10 cellular contexts compared by ENCODE assay signal in the genomic region with DNA sequence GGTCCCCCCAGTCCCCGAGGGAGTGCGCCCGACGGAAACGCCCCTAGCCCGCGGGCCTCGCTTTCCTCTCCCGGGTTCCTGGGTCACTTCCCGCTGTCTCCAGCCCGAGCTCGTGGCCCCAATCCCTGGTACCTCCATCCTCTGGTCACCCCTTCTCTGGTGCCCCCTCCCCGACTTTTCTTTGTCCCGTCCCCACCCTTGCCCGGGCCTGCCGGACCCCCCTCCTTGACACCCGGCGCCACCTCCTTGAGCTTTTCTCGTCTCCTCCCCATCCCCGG. TPM values are rescaled to one million over a fixed set of nuclear protein-coding genes. Genes with fewer than 3 reads are reported as not detected.
DNase-seq lines count a peak whose midpoint lies in the region; ATAC-seq and TF ChIP-seq lines count a peak whose summit lies in the region.
"Had no signal": no experiment of that assay in that cellular context is flagged by ENCODE, and none has a peak within 500 bp of the region (broad histone marks: within the 10 kb centered on the region; RNA-seq: fewer than 3 reads in every experiment).

No MANE protein-coding gene starts in this region.

- DNase-seq in WTC11 (ENCODE audit: low spot score) (no peak), fibroblast of pulmonary artery (ENCODE audit: low read depth) (no peak), retinal pigment epithelial cell (ENCODE audit: low read depth) (no peak), medulla oblongata (ENCODE audit: extremely low spot score) (no peak), CD1c-positive myeloid dendritic cell (ENCODE audit: extremely low spot score) (no peak)
- no peak for DNase-seq in stimulated activated CD4-positive, alpha-beta T cell treated with anti-CD3 and anti-CD28 coated beads, Interleukin-2, amount 100 ng/mL, for 48 hours
- DNase-seq: NCI-H1417 treated with DMSO at 0.1 percent for 48 hours had no signal

- peaks cover 17% of the 10 kb centered on the region for H3K4me1 Mint-ChIP-seq in WTC11

- H3F3A ChIP-seq in DOHH2 (ENCODE audit: control insufficient read depth, insufficient read depth): 0 out of 2 replicates have a peak, but pooled peaks cover 4% of the 10 kb centered on the region

- CTCF ChIA-PET in WTC11 (lab: Charles Lee): interaction anchor here (0.7 to 3.3 kb wide), 7 partner anchors 9 to 909 kb away, joined by 3 to 35 read pairs (median 4); a partner anchor contains a TSS

- POLR2A ChIA-PET in WTC11 (lab: Charles Lee): interaction anchor here (1.5 kb wide), 1 partner anchor 15 kb away, joined by 4 read pairs; no protein-coding TSS in a partner anchor

- no peaks in the 10 kb centered on the region for H3K9me2 ChIP-seq in DOHH2 (replicated peaks; ENCODE audit: control insufficient read depth, low read length)

- H3K9me3 Mint-ChIP-seq in WTC11: no peaks in the 10 kb centered on the region

- no peaks in the 10 kb centered on the region for H3K9me3 ChIP-seq in DOHH2 (ENCODE audit: control insufficient read depth, insufficient read depth, low read length)

- H3K27ac Mint-ChIP-seq in WTC11: no peak overlapping the region

- peaks cover 14% of the 10 kb centered on the region for H3K4me1 ChIP-seq in DOHH2 (ENCODE audit: control insufficient read depth, low read length)

- ATAC-seq in WTC11: no peak
- no peak for ATAC-seq in HG03280 (IDR thresholded peaks at IDR 0.05; ENCODE audit: unreplicated experiment)

- no peaks in the 10 kb centered on the region for H4K20me1 ChIP-seq in DOHH2 (ENCODE audit: control insufficient read depth, insufficient read depth, low read depth, low read length)

- H3K4me3 Mint-ChIP-seq in WTC11: peak overlapping the region; percentile 60

- H3K4me2 ChIP-seq in DOHH2 (ENCODE audit: low read length): peak overlapping the region; percentile 51; the same call in 1 of the 2 replicates

- H3K27ac ChIP-seq in DOHH2 (ENCODE audit: low read depth, low read length): no peak overlapping the region
- H3K27ac ChIP-seq: epithelial cell of prostate had no signal

- no peaks in the 10 kb centered on the region for H3K79me2 ChIP-seq in DOHH2 (ENCODE audit: control insufficient read depth, low read length)

- H3K27me3 Mint-ChIP-seq in WTC11 (ENCODE audit: low read depth): peaks cover 68% of the 10 kb centered on the region

- H3K36me3 Mint-ChIP-seq in WTC11: no peaks in the 10 kb centered on the region

- no peak for TF ChIP-seq CTCF in DOHH2 (IDR thresholded peaks at IDR 0.05; ENCODE audit: low read depth, low read length, poor library complexity, severe bottlenecking)
- TF ChIP-seq CTCF in WTC11 (IDR thresholded peaks at IDR 0.05): no peak
- TF ChIP-seq CTCF in fibroblast of pulmonary artery (IDR thresholded peaks at IDR 0.05; ENCODE audit: low read length, missing control alignments): no peak
- no peak for TF ChIP-seq CTCF in retinal pigment epithelial cell (conservative IDR thresholded peaks at IDR 0.05; ENCODE audit: low read depth, low read length)

- no peaks in the 10 kb centered on the region for H3K36me3 ChIP-seq in DOHH2 (ENCODE audit: control insufficient read depth, low read length)

- peaks cover 5% of the 10 kb centered on the region; the same call in 1 of the 2 replicates for H3K27me3 ChIP-seq in DOHH2 (ENCODE audit: control insufficient read depth, low read length)

- H3K4me3 ChIP-seq in DOHH2 (ENCODE audit: low read length): peak overlapping the region; percentile 52; the same call in 1 of the 2 replicates
- peak overlapping the region; percentile 42 for H3K4me3 ChIP-seq in fibroblast of pulmonary artery (replicated peaks; ENCODE audit: low read depth, low read length)
- peak overlapping the region; percentile 34 for H3K4me3 ChIP-seq in retinal pigment epithelial cell (ENCODE audit: low read length)

TF ChIP-seq in WTC11, 78 proteins besides CTCF, POLR2A, EP300 and RAD21 (continues in another document):
- TF ChIP-seq, protein P1, sequence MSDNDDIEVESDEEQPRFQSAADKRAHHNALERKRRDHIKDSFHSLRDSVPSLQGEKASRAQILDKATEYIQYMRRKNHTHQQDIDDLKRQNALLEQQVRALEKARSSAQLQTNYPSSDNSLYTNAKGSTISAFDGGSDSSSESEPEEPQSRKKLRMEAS (CRISPR knock-in tag; IDR thresholded peaks at IDR 0.05): no peak; the same call in 1 of the 2 replicates
- peak; percentile 3; the same call in 1 of the 2 replicates for TF ChIP-seq MYBL2 (CRISPR knock-in tag; IDR thresholded peaks at IDR 0.05)
- TF ChIP-seq, protein P2, sequence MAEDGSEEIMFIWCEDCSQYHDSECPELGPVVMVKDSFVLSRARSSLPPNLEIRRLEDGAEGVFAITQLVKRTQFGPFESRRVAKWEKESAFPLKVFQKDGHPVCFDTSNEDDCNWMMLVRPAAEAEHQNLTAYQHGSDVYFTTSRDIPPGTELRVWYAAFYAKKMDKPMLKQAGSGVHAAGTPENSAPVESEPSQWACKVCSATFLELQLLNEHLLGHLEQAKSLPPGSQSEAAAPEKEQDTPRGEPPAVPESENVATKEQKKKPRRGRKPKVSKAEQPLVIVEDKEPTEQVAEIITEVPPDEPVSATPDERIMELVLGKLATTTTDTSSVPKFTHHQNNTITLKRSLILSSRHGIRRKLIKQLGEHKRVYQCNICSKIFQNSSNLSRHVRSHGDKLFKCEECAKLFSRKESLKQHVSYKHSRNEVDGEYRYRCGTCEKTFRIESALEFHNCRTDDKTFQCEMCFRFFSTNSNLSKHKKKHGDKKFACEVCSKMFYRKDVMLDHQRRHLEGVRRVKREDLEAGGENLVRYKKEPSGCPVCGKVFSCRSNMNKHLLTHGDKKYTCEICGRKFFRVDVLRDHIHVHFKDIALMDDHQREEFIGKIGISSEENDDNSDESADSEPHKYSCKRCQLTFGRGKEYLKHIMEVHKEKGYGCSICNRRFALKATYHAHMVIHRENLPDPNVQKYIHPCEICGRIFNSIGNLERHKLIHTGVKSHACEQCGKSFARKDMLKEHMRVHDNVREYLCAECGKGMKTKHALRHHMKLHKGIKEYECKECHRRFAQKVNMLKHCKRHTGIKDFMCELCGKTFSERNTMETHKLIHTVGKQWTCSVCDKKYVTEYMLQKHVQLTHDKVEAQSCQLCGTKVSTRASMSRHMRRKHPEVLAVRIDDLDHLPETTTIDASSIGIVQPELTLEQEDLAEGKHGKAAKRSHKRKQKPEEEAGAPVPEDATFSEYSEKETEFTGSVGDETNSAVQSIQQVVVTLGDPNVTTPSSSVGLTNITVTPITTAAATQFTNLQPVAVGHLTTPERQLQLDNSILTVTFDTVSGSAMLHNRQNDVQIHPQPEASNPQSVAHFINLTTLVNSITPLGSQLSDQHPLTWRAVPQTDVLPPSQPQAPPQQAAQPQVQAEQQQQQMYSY (CRISPR knock-in tag; IDR thresholded peaks at IDR 0.05): no peak
- TF ChIP-seq RORB (CRISPR knock-in tag; IDR thresholded peaks at IDR 0.05): no peak
- TF ChIP-seq ZNF416 (CRISPR knock-in tag; IDR thresholded peaks at IDR 0.05): no peak
- no peak for TF ChIP-seq ZNF263 (CRISPR knock-in tag; IDR thresholded peaks at IDR 0.05; ENCODE audit: low read depth)
- no peak for TF ChIP-seq GABPB1 (CRISPR knock-in tag; IDR thresholded peaks at IDR 0.05)
- no peak for TF ChIP-seq TCF7 (CRISPR knock-in tag; IDR thresholded peaks at IDR 0.05; ENCODE audit: low read depth)
- TF ChIP-seq ZNF219 (CRISPR knock-in tag; IDR thresholded peaks at IDR 0.05; ENCODE audit: borderline replicate concordance): no peak
- TF ChIP-seq, protein P3, sequence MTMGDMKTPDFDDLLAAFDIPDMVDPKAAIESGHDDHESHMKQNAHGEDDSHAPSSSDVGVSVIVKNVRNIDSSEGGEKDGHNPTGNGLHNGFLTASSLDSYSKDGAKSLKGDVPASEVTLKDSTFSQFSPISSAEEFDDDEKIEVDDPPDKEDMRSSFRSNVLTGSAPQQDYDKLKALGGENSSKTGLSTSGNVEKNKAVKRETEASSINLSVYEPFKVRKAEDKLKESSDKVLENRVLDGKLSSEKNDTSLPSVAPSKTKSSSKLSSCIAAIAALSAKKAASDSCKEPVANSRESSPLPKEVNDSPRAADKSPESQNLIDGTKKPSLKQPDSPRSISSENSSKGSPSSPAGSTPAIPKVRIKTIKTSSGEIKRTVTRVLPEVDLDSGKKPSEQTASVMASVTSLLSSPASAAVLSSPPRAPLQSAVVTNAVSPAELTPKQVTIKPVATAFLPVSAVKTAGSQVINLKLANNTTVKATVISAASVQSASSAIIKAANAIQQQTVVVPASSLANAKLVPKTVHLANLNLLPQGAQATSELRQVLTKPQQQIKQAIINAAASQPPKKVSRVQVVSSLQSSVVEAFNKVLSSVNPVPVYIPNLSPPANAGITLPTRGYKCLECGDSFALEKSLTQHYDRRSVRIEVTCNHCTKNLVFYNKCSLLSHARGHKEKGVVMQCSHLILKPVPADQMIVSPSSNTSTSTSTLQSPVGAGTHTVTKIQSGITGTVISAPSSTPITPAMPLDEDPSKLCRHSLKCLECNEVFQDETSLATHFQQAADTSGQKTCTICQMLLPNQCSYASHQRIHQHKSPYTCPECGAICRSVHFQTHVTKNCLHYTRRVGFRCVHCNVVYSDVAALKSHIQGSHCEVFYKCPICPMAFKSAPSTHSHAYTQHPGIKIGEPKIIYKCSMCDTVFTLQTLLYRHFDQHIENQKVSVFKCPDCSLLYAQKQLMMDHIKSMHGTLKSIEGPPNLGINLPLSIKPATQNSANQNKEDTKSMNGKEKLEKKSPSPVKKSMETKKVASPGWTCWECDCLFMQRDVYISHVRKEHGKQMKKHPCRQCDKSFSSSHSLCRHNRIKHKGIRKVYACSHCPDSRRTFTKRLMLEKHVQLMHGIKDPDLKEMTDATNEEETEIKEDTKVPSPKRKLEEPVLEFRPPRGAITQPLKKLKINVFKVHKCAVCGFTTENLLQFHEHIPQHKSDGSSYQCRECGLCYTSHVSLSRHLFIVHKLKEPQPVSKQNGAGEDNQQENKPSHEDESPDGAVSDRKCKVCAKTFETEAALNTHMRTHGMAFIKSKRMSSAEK (CRISPR knock-in tag; IDR thresholded peaks at IDR 0.05; ENCODE audit: borderline replicate concordance): no peak
- TF ChIP-seq, protein P4, sequence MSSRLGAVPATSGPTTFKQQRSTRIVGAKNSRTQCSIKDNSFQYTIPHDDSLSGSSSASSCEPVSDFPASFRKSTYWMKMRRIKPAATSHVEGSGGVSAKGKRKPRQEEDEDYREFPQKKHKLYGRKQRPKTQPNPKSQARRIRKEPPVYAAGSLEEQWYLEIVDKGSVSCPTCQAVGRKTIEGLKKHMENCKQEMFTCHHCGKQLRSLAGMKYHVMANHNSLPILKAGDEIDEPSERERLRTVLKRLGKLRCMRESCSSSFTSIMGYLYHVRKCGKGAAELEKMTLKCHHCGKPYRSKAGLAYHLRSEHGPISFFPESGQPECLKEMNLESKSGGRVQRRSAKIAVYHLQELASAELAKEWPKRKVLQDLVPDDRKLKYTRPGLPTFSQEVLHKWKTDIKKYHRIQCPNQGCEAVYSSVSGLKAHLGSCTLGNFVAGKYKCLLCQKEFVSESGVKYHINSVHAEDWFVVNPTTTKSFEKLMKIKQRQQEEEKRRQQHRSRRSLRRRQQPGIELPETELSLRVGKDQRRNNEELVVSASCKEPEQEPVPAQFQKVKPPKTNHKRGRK (CRISPR knock-in tag; IDR thresholded peaks at IDR 0.05; ENCODE audit: borderline replicate concordance): no peak
- no peak for TF ChIP-seq ZNF138 (CRISPR knock-in tag; conservative IDR thresholded peaks at IDR 0.05)
- TF ChIP-seq SOX15 (CRISPR knock-in tag; IDR thresholded peaks at IDR 0.05): no peak

RNA-seq across cellular contexts. Expression of a gene that starts 0.3 kb away (rescaled TPM):
- total RNA-seq in WTC11 (2021): 2.0 to 3.5 TPM (median 2.3 TPM) in 3 replicates

RNA-seq across cellular contexts. Expression of a gene that starts 39.7 kb away (rescaled TPM):
- total RNA-seq in WTC11 (2021): 9.3 to 11.1 TPM (median 10.9 TPM) in 3 replicates
